ENCODE assay signal across 24 cellular contexts in the genomic region with DNA sequence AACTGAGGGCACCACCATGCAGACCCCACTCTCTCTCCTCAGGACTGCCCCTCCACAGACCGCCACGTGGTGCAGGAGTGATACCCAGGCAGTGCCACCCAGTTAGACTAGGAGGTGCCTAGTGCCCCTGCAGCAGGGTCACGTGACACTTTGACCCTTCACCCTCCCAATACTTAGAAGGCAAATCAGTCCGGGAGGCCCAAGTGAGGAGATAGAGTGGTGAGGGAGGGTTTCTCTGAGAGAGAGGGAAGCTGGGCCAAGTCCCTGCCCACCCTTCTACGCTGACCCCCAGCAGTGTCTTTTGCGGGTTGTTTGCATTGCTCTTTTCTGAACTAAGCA.
DNase-seq lines count a peak whose midpoint lies in the region; ATAC-seq, FAIRE-seq and TF ChIP-seq lines count a peak whose summit lies in the region.
"Had no signal": no experiment of that assay in that cellular context is flagged by ENCODE, and none has a peak within 500 bp of the region (broad histone marks: within the 10 kb centered on the region; RNA-seq: fewer than 3 reads in every experiment).

No MANE protein-coding gene starts in this region.

- no peak for TF ChIP-seq EP300 in GM12878 (IDR thresholded peaks at IDR 0.05; ENCODE audit: borderline replicate concordance in 1 of 2, control insufficient read depth in 1 of 2, low read depth in 2 of 2, low read length in 2 of 2)

- H3K9ac ChIP-seq in GM12878 (ENCODE audit: control insufficient read depth, insufficient read depth, low read length) = no peak overlapping the region
- H3K9ac ChIP-seq in iPS-18a (ENCODE audit: low read length) = no peak overlapping the region

- no peaks in the 10 kb centered on the region for H4K20me1 ChIP-seq in GM12878 (ENCODE audit: control insufficient read depth, insufficient read depth)

- TF ChIP-seq POLR2A in GM12878 (IDR thresholded peaks at IDR 0.05; ENCODE audit: low read depth, low read length) = no peak

- H3K27me3 ChIP-seq in right atrium auricular region (no peaks in the 10 kb centered on the region), left ventricle myocardium inferior (ENCODE audit: low read depth) (peaks cover 44% of the 10 kb centered on the region), GM12878 (replicated peaks in 1 of 2; ENCODE audit: control insufficient read depth in 2 of 2, insufficient read depth in 2 of 2, low read length in 1 of 2) (no peaks in the 10 kb centered on the region), iPS-18a (ENCODE audit: control insufficient read depth, insufficient read depth, low read length) (no peaks in the 10 kb centered on the region), upper lobe of right lung (peaks cover 4% of the 10 kb centered on the region)

- WGBS in GM12878 (ENCODE audit: insufficient coverage, insufficient replicate concordance, low lambda C conversion rate, missing lambda C conversion rate) = 39% methylated on average over 6 of the region's 6 CpGs

- no peak overlapping the region for H3K4me3 ChIP-seq in right atrium auricular region
- no peak overlapping the region for H3K4me3 ChIP-seq in left ventricle myocardium inferior
- H3K4me3 ChIP-seq in GM12878 = no peak overlapping the region
- peak overlapping the region; percentile 37 for H3K4me3 ChIP-seq in iPS-18a (ENCODE audit: low read length)
- no peak overlapping the region for H3K4me3 ChIP-seq in upper lobe of right lung

- H3K4me1 ChIP-seq in right atrium auricular region (no peaks in the 10 kb centered on the region), left ventricle myocardium inferior (no peaks in the 10 kb centered on the region), GM12878 (ENCODE audit: control insufficient read depth, insufficient read depth, low read length) (no peaks in the 10 kb centered on the region), iPS-18a (ENCODE audit: control insufficient read depth, low read depth, low read length) (peaks cover 20% of the 10 kb centered on the region), upper lobe of right lung (no peaks in the 10 kb centered on the region)

- H3K27ac ChIP-seq in right atrium auricular region (no peak overlapping the region), left ventricle myocardium inferior (replicated peaks) (no peak overlapping the region), GM12878 (ENCODE audit: control insufficient read depth, insufficient read depth) (no peak overlapping the region), iPS-18a (ENCODE audit: low read length) (peak overlapping the region; percentile 29), upper lobe of right lung (no peak overlapping the region)
- H3K27ac ChIP-seq: HL-60 had no signal

- no TSS peak for BruUV-seq in GM12878 (replicated peaks; lab: Mats Ljungman, UMichigan)

- ATAC-seq in GM12878 = no peak
- no peak for ATAC-seq in upper lobe of right lung
- ATAC-seq: PC-3, SK-N-SH treated with all-trans-retinoic acid at 6 μM for 48 hours had no signal

- no peak for TF ChIP-seq CTCF in right atrium auricular region (IDR thresholded peaks at IDR 0.05)
- TF ChIP-seq CTCF in left ventricle myocardium inferior (IDR thresholded peaks at IDR 0.05; ENCODE audit: borderline replicate concordance) = no peak
- TF ChIP-seq CTCF in GM12878 (IDR thresholded peaks at IDR 0.05 in 2 of 3, conservative IDR thresholded peaks at IDR 0.05 in 1 of 3; ENCODE audit: control insufficient read depth in 2 of 3, extremely low read depth in 1 of 3, insufficient read depth in 1 of 3, low read depth in 3 of 3, low read length in 3 of 3) = no peak
- no peak for TF ChIP-seq CTCF in upper lobe of right lung (IDR thresholded peaks at IDR 0.05)

- H3K36me3 ChIP-seq in right atrium auricular region = no peaks in the 10 kb centered on the region
- H3K36me3 ChIP-seq in left ventricle myocardium inferior = no peaks in the 10 kb centered on the region
- H3K36me3 ChIP-seq in GM12878 (ENCODE audit: control insufficient read depth in 2 of 2, insufficient read depth in 2 of 2, low read length in 1 of 2) = no peaks in the 10 kb centered on the region
- no peaks in the 10 kb centered on the region for H3K36me3 ChIP-seq in iPS-18a (ENCODE audit: control insufficient read depth, low read depth, low read length)
- H3K36me3 ChIP-seq in upper lobe of right lung = no peaks in the 10 kb centered on the region

- in situ Hi-C loops in GM12878 (cut with MboI) (no loop called here), ACHN (cut with HindIII; ENCODE audit: low pct_ligation_motif_present, low pct_unique_long_range_greater_than_20kb, low sequenced_read_pairs) (no loop called here)

- SMC1A ChIA-PET in GM12878 (lab: Charles Lee; ENCODE audit: uncharacterized antibody, unreplicated experiment) = no interaction called here

- DNase-seq in right atrium auricular region (ENCODE audit: low spot score) (peak; percentile 28), left ventricle myocardium inferior (no peak), GM12878 (ENCODE audit: low read depth, low spot score) (no peak), upper lobe of right lung (no peak), ACHN (no peak)
- no peak for DNase-seq in activated effector memory CD4-positive, alpha-beta T cell treated with Interleukin-2 at 50 U/mL for 16 hours
- DNase-seq in stimulated activated CD4-positive, alpha-beta T cell treated with anti-CD3 and anti-CD28 coated beads, Interleukin-12 subunit alpha, Interleukin-12 subunit beta, amount 100 ng/mL, for 4 hours = no peak
- DNase-seq: 8988T; Calu3; CD4-positive, alpha-beta memory T cell; DMS53; EL; KBM-7; NCI-H1105 treated with DMSO at 0.1 percent for 48 hours; NCI-H1694 treated with DMSO at 0.1 percent for 48 hours; NCI-H2107; NCI-H774; PC-3; RPMI8226; SHP77 treated with DMSO at 0.1 percent for 48 hours had no signal

- H3K9me3 ChIP-seq in right atrium auricular region = no peaks in the 10 kb centered on the region
- peaks cover 12% of the 10 kb centered on the region for H3K9me3 ChIP-seq in left ventricle myocardium inferior (replicated peaks)
- no peaks in the 10 kb centered on the region for H3K9me3 ChIP-seq in GM12878 (replicated peaks; ENCODE audit: control insufficient read depth, insufficient read depth, low read length)
- no peaks in the 10 kb centered on the region for H3K9me3 ChIP-seq in iPS-18a (ENCODE audit: control insufficient read depth, low read depth, low read length)
- H3K9me3 ChIP-seq in upper lobe of right lung = no peaks in the 10 kb centered on the region

- intact Hi-C loops in left ventricle myocardium inferior (cut with micrococcal nuclease) = no loop called here
- intact Hi-C loops in GM12878 (cut with micrococcal nuclease; ENCODE audit: unreplicated experiment) = no loop called here
- intact Hi-C loops in upper lobe of right lung (cut with DNase I) = no loop called here

- no peak for TF ChIP-seq RAD21 in GM12878 (IDR thresholded peaks at IDR 0.05; ENCODE audit: insufficient read depth, low read depth, low read length)

- H2AFZ ChIP-seq in GM12878 (ENCODE audit: control insufficient read depth, low read depth, low read length) = no peak overlapping the region

- CTCF ChIA-PET in GM12878 (lab: Yijun Ruan, JAX) = interaction anchor here (1.0 kb wide), 1 partner anchor 174 kb away, joined by 4 read pairs; no protein-coding TSS in a partner anchor

- RAD21 ChIA-PET in GM12878 (lab: Charles Lee; ENCODE audit: unreplicated experiment) = no interaction called here

- no peak overlapping the region for H3K4me2 ChIP-seq in GM12878 (ENCODE audit: control insufficient read depth, insufficient read depth)

- POLR2A ChIA-PET in GM12878 (lab: Charles Lee) = no interaction called here

- FAIRE-seq in GM12878 (lab: Jason Lieb, UNC) = no peak
- FAIRE-seq: H54 had no signal

- H3K79me2 ChIP-seq in GM12878 (ENCODE audit: control insufficient read depth, insufficient read depth, low read length) = no peaks in the 10 kb centered on the region

TF ChIP-seq in GM12878, 131 proteins besides CTCF, POLR2A, EP300 and RAD21:
- TF ChIP-seq USF1 (IDR thresholded peaks at IDR 0.05; ENCODE audit: borderline replicate concordance, extremely low read length, insufficient read depth, low read depth, low read length) (peak; percentile 32), SUZ12 (IDR thresholded peaks at IDR 0.05; ENCODE audit: unreplicated experiment) (no peak), NBN (IDR thresholded peaks at IDR 0.05) (no peak)
- TF ChIP-seq, protein P1, sequence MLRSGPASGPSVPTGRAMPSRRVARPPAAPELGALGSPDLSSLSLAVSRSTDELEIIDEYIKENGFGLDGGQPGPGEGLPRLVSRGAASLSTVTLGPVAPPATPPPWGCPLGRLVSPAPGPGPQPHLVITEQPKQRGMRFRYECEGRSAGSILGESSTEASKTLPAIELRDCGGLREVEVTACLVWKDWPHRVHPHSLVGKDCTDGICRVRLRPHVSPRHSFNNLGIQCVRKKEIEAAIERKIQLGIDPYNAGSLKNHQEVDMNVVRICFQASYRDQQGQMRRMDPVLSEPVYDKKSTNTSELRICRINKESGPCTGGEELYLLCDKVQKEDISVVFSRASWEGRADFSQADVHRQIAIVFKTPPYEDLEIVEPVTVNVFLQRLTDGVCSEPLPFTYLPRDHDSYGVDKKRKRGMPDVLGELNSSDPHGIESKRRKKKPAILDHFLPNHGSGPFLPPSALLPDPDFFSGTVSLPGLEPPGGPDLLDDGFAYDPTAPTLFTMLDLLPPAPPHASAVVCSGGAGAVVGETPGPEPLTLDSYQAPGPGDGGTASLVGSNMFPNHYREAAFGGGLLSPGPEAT (IDR thresholded peaks at IDR 0.05; ENCODE audit: low read depth) = no peak
